In the genomic region with DNA sequence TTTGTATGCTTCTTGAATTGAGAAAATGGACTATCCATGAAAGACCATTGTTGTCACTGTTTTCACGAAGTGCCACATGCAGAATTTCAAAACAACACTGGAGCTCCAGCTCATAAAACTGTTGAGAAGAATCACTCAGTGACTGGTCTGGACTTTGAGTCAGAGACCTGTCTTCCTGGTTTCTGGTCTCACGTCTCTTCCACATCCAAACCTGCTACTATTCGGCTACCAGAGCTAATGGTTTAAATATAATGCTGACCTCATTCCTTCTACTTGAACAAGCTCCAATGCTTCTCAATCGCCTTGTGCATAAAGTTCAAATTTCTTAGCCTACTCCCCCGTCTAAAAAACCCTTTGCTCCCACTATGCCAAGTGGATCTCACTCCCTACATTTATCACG, we compare ENCODE assay signal across 31 cellular contexts.
"Had no signal": no experiment of that assay in that cellular context is flagged by ENCODE, and none has a peak within 500 bp of the region (broad histone marks: within the 10 kb centered on the region; RNA-seq: fewer than 3 reads in every experiment).

No MANE protein-coding gene starts in this region.

- H3K27ac ChIP-seq: colonic mucosa, gastrocnemius medialis, heart left ventricle, hepatocyte, left lung, ovary, right atrium auricular region, suprapubic skin, transverse colon, upper lobe of right lung, vagina had no signal

- DNase-seq: colonic mucosa; effector CD8-positive, alpha-beta T cell; endodermal cell; erythroblast; foreskin fibroblast; gastrocnemius medialis; heart left ventricle; kidney; left cardiac atrium; left lung; mesendoderm; midbrain; naive thymus-derived CD8-positive, alpha-beta T cell; occipital lobe; ovary; posterior cingulate gyrus; stimulated activated CD4-positive, alpha-beta T cell treated with anti-CD3 and anti-CD28 coated beads, Interleukin-12 subunit alpha, Interleukin-12 subunit beta, amount 100 ng/mL, for 4 hours; stimulated activated CD4-positive, alpha-beta T cell treated with anti-CD3 and anti-CD28 coated beads, Interleukin-1b, Interleukin-23, amount 100 ng/mL, for 48 hours; stimulated activated CD4-positive, alpha-beta T cell treated with anti-CD3 and anti-CD28 coated beads, Interleukin-4, amount 100 ng/mL, for 1 hour; stimulated activated CD8-positive, alpha-beta memory T cell treated with anti-CD3 and anti-CD28 coated beads, Interleukin-4, amount 100 ng/mL, for 48 hours; stimulated activated naive CD4-positive, alpha-beta T cell; stimulated activated naive CD8-positive, alpha-beta T cell treated with anti-CD3 and anti-CD28 coated beads, Interleukin-15, amount 100 ng/mL, for 72 hours; transverse colon; upper lobe of right lung had no signal

- ATAC-seq: left lung; naive thymus-derived CD8-positive, alpha-beta T cell; sciatic nerve; stimulated activated naive CD8-positive, alpha-beta T cell treated with anti-CD3 and anti-CD28 coated beads, Interleukin-15, amount 100 ng/mL, for 72 hours; upper lobe of right lung had no signal

- H3K4me1 ChIP-seq: colonic mucosa, gastrocnemius medialis, heart left ventricle, left lung, right atrium auricular region, suprapubic skin, transverse colon, upper lobe of right lung, vagina had no signal

- H3K27me3 Mint-ChIP-seq: dendritic cell treated with granulocyte-macrophage colony-stimulating factor and Interleukin-4, amounts not matched to agents 40 ng/mL and 50 ng/mL, for 4 days; stimulated activated naive CD8-positive, alpha-beta T cell treated with anti-CD3 and anti-CD28 coated beads, Interleukin-15, amount 100 ng/mL, for 72 hours had no signal

- H3K36me3 Mint-ChIP-seq: naive thymus-derived CD8-positive, alpha-beta T cell had no signal

- H3K27me3 ChIP-seq: colonic mucosa, gastrocnemius medialis, heart left ventricle, hepatocyte, left lung, ovary, right atrium auricular region, transverse colon, upper lobe of right lung, vagina had no signal

- H2AFZ ChIP-seq: hepatocyte had no signal

- H3K27ac Mint-ChIP-seq: dendritic cell treated with granulocyte-macrophage colony-stimulating factor and Interleukin-4, amounts not matched to agents 40 ng/mL and 50 ng/mL, for 4 days; endodermal cell; naive thymus-derived CD8-positive, alpha-beta T cell; stimulated activated naive CD8-positive, alpha-beta T cell treated with anti-CD3 and anti-CD28 coated beads, Interleukin-15, amount 100 ng/mL, for 72 hours had no signal

- H3K36me3 ChIP-seq: colonic mucosa, gastrocnemius medialis, heart left ventricle, left lung, ovary, right atrium auricular region, suprapubic skin, transverse colon, upper lobe of right lung, vagina had no signal

- H3K9me3 Mint-ChIP-seq: endodermal cell had no signal

- H3K4me3 ChIP-seq: colonic mucosa, gastrocnemius medialis, heart left ventricle, hepatocyte, left lung, ovary, right atrium auricular region, smooth muscle cell, suprapubic skin, transverse colon, upper lobe of right lung, vagina had no signal

- H3K9me3 ChIP-seq: colonic mucosa, gastrocnemius medialis, heart left ventricle, left lung, ovary, right atrium auricular region, suprapubic skin, transverse colon, upper lobe of right lung, vagina had no signal

- H3K4me1 Mint-ChIP-seq: naive thymus-derived CD8-positive, alpha-beta T cell; stimulated activated naive CD8-positive, alpha-beta T cell treated with anti-CD3 and anti-CD28 coated beads, Interleukin-15, amount 100 ng/mL, for 72 hours had no signal

- H3K4me2 ChIP-seq: hepatocyte, smooth muscle cell had no signal

- H3K4me3 Mint-ChIP-seq: dendritic cell treated with granulocyte-macrophage colony-stimulating factor and Interleukin-4, amounts not matched to agents 40 ng/mL and 50 ng/mL, for 4 days; endodermal cell; naive thymus-derived CD8-positive, alpha-beta T cell; stimulated activated naive CD8-positive, alpha-beta T cell treated with anti-CD3 and anti-CD28 coated beads, Interleukin-15, amount 100 ng/mL, for 72 hours had no signal
